In the genomic region with DNA sequence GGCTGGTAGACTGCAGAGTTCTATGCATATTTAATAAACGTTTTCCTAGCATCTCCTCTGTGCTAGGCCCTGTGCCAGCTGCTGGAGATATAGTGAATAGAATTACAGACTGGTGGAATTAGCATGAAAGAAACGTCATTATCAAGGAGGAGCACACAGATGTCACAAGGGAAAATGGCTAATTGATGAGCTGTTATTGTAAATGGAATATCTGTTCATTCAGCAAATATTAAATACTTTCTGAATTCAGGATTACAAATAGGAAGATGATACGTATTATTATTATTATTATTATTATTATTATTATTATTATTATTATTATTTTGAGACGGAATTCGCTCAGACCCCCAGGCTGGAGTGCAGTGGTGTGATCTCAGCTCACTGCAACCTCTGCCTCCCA, we compare ENCODE assay signal across 10 cellular contexts. TPM values are rescaled to one million over a fixed set of nuclear protein-coding genes. Genes with fewer than 3 reads are reported as not detected.
A peak's percentile ranks its signal among the peaks of the same experiment; 100 is the strongest.
DNase-seq lines count a peak whose midpoint lies in the region; ATAC-seq and TF ChIP-seq lines count a peak whose summit lies in the region.
"Had no signal": no experiment of that assay in that cellular context is flagged by ENCODE, and none has a peak within 500 bp of the region (broad histone marks: within the 10 kb centered on the region; RNA-seq: fewer than 3 reads in every experiment).

No MANE protein-coding gene starts in this region.

- no peak overlapping the region for H2AFZ ChIP-seq in Loucy (ENCODE audit: low read length)

- peaks cover 12% of the 10 kb centered on the region for H3K36me3 Mint-ChIP-seq in natural killer cell treated with Interleukin-12 subunit alpha and Interleukin-12 subunit beta and Interleukin-15 and Interleukin-18, amount 100 ng/mL, for 72 hours

- H4K20me1 ChIP-seq in BLaER1 treated with 17β-estradiol and CSF1 and Interleukin-3, amounts not matched to agents 10 nM and 100 nM: peaks cover 12 to 55% (median 46%) of the 10 kb centered on the region in 11 experiments; a peak in 20 of 22 replicates
- H4K20me1 ChIP-seq in Loucy (ENCODE audit: insufficient read depth, low read length, poor library complexity, severe bottlenecking): peaks cover 27% of the 10 kb centered on the region

- H3K36me3 ChIP-seq in BLaER1 treated with 17β-estradiol and CSF1 and Interleukin-3, amounts not matched to agents 10 nM and 100 nM: peaks cover 31 to 49% (median 43%) of the 10 kb centered on the region in 11 experiments
- peaks cover 21% of the 10 kb centered on the region; the same call in 1 of the 2 replicates for H3K36me3 ChIP-seq in Loucy (ENCODE audit: insufficient read depth, low read length)

- peaks cover 46% of the 10 kb centered on the region for H3K79me2 ChIP-seq in Loucy (ENCODE audit: insufficient read depth, low read length)

- no peak for ATAC-seq in natural killer cell treated with Interleukin-12 subunit alpha and Interleukin-12 subunit beta and Interleukin-15 and Interleukin-18, amount 100 ng/mL, for 72 hours
- no peak for ATAC-seq in HG02981 (IDR thresholded peaks at IDR 0.05; ENCODE audit: unreplicated experiment)
- ATAC-seq in GM19328 (IDR thresholded peaks at IDR 0.05; ENCODE audit: unreplicated experiment): no peak

- no peaks in the 10 kb centered on the region for H3K9me2 ChIP-seq in Loucy (replicated peaks; ENCODE audit: low read depth, low read length)

- H3K27me3 ChIP-seq in BLaER1 treated with 17β-estradiol and CSF1 and Interleukin-3, amounts not matched to agents 10 nM and 100 nM: no peaks in the 10 kb centered on the region
- H3K27me3 ChIP-seq in Loucy (ENCODE audit: insufficient read depth, low read length, poor library complexity, severe bottlenecking): no peaks in the 10 kb centered on the region

- peak overlapping the region; percentile 93 for H3K4me3 Mint-ChIP-seq in natural killer cell treated with Interleukin-12 subunit alpha and Interleukin-12 subunit beta and Interleukin-15 and Interleukin-18, amount 100 ng/mL, for 72 hours

- peak overlapping the region; percentile 69 to 87 (median 82) for H3K4me3 ChIP-seq in BLaER1 treated with 17β-estradiol and CSF1 and Interleukin-3, amounts not matched to agents 10 nM and 100 nM
- H3K4me3 ChIP-seq in Loucy (ENCODE audit: low read length, poor library complexity, severe bottlenecking) (peak overlapping the region; percentile 80), coronary artery (peak overlapping the region; percentile 72)

- TF ChIP-seq CTCF in Loucy (conservative IDR thresholded peaks at IDR 0.05; ENCODE audit: low read length) (no peak), coronary artery (IDR thresholded peaks at IDR 0.05) (no peak)

- H3K27ac Mint-ChIP-seq in natural killer cell treated with Interleukin-12 subunit alpha and Interleukin-12 subunit beta and Interleukin-15 and Interleukin-18, amount 100 ng/mL, for 72 hours: peak overlapping the region; percentile 87 to 94

- DNase-seq in coronary artery (ENCODE audit: low spot score) (no peak), SW 1271 (lab: John Stamatoyannopoulos, UW) (no peak)
- no peak for DNase-seq in natural killer cell treated with Interleukin-12 subunit alpha and Interleukin-12 subunit beta and Interleukin-15 and Interleukin-18, amount 100 ng/mL, for 72 hours (ENCODE audit: low spot score)
- no peak for DNase-seq in stimulated activated naive CD4-positive, alpha-beta T cell treated with Interleukin-2 at 50 U/mL for 16 hours (lab: John Stamatoyannopoulos, UW)
- DNase-seq: NCI-H1417 treated with DMSO at 0.1 percent for 48 hours, small intestine had no signal

- H3K9me3 ChIP-seq in BLaER1 treated with 17β-estradiol and CSF1 and Interleukin-3, amounts not matched to agents 10 nM and 100 nM (replicated peaks in 1 of 11): no peaks in the 10 kb centered on the region
- H3K9me3 ChIP-seq in Loucy (ENCODE audit: insufficient read depth, low read depth, low read length): no peaks in the 10 kb centered on the region

- H3K9me3 Mint-ChIP-seq in natural killer cell treated with Interleukin-12 subunit alpha and Interleukin-12 subunit beta and Interleukin-15 and Interleukin-18, amount 100 ng/mL, for 72 hours: no peaks in the 10 kb centered on the region

- H3K4me1 ChIP-seq in BLaER1 treated with 17β-estradiol and CSF1 and Interleukin-3, amounts not matched to agents 10 nM and 100 nM: peaks cover 18 to 29% (median 21%) of the 10 kb centered on the region in 10 experiments
- H3K4me1 ChIP-seq in Loucy (ENCODE audit: insufficient read depth, low read length, poor library complexity, severe bottlenecking): peaks cover 19% of the 10 kb centered on the region

- peak overlapping the region; percentile 88 to 99 (median 94) for H3K4me2 ChIP-seq in BLaER1 treated with 17β-estradiol and CSF1 and Interleukin-3, amounts not matched to agents 10 nM and 100 nM
- H3K4me2 ChIP-seq in Loucy (ENCODE audit: low read depth, low read length, poor library complexity, severe bottlenecking): peak overlapping the region; percentile 96

- H3K27me3 Mint-ChIP-seq in natural killer cell treated with Interleukin-12 subunit alpha and Interleukin-12 subunit beta and Interleukin-15 and Interleukin-18, amount 100 ng/mL, for 72 hours: peaks cover 3 to 6% of the 10 kb centered on the region in 2 donors

- H3K4me1 Mint-ChIP-seq in natural killer cell treated with Interleukin-12 subunit alpha and Interleukin-12 subunit beta and Interleukin-15 and Interleukin-18, amount 100 ng/mL, for 72 hours (ENCODE audit: low read depth in 2 of 2): peaks cover 19 to 27% of the 10 kb centered on the region in 2 donors

- peak overlapping the region; percentile 87 to 94 (median 92) for H3K9ac ChIP-seq in BLaER1 treated with 17β-estradiol and CSF1 and Interleukin-3, amounts not matched to agents 10 nM and 100 nM
- H3K9ac ChIP-seq in Loucy (ENCODE audit: low read depth, low read length, poor library complexity, severe bottlenecking): peak overlapping the region; percentile 80

- no peaks in the 10 kb centered on the region for H3F3A ChIP-seq in Loucy (ENCODE audit: low read depth)

- H3K27ac ChIP-seq in BLaER1 treated with 17β-estradiol and CSF1 and Interleukin-3, amounts not matched to agents 10 nM and 100 nM: peak overlapping the region in 4 of 11 experiments; percentile 89 to 92 (median 90); a peak in 6 of 22 replicates
- no peak overlapping the region for H3K27ac ChIP-seq in coronary artery

RNA-seq across cellular contexts. Expression of a gene that starts 1.2 kb away (rescaled TPM):
- 10 to 100 TPM; 33.3 to 38.0 TPM for total RNA-seq in natural killer cell treated with Interleukin-12 subunit alpha and Interleukin-12 subunit beta and Interleukin-15 and Interleukin-18, amount 100 ng/mL, for 72 hours
